29 cellular contexts compared by ENCODE assay signal in genomic region chr19:3216874-3217273, GRCh38. TPM values are rescaled to one million over a fixed set of nuclear protein-coding genes. Genes with fewer than 3 reads are reported as not detected.
"Had no signal": no experiment of that assay in that cellular context is flagged by ENCODE, and none has a peak within 500 bp of the region (broad histone marks: within the 10 kb centered on the region; RNA-seq: fewer than 3 reads in every experiment).

No MANE protein-coding gene starts in this region.

- ATAC-seq: activated CD8-positive, alpha-beta T cell treated with anti-CD3 and anti-CD28 coated beads for 36 hours; activated T-cell treated with anti-CD3 and anti-CD28 coated beads, Interleukin-2, amount 50 U/mL, for 72 hours; Right ventricle myocardium inferior; T-cell had no signal

- H3K27ac Mint-ChIP-seq: activated CD8-positive, alpha-beta T cell treated with anti-CD3 and anti-CD28 coated beads for 36 hours; activated naive CD4-positive, alpha-beta T cell treated with anti-CD3 and anti-CD28 coated beads, Interleukin-2, amount 10 ng/mL, durations not matched to agents 7 days and 5 days; activated naive CD8-positive, alpha-beta T cell treated with anti-CD3 and anti-CD28 coated beads, Interleukin-2, amount 10 ng/mL, durations not matched to agents 7 days and 5 days; activated T-cell treated with anti-CD3 and anti-CD28 coated beads, Interleukin-2, amount 50 U/mL, for 72 hours; activated T-helper 2 cell treated with anti-CD3 and anti-CD28 coated beads, Interferon-gamma antibody, Interleukin-2, Interleukin-4, amounts not matched to agents 10 μg/mL and 5 μg/mL and 100 μg/mL, durations not matched to agents 14 hours and 24 hours and 36 hours; T-cell had no signal

- H3K27ac ChIP-seq: adrenal gland, SK-N-MC had no signal

- FAIRE-seq: TTC549 had no signal

- H3K9me3 ChIP-seq: adrenal gland had no signal

- H3K27me3 Mint-ChIP-seq: activated CD8-positive, alpha-beta T cell treated with anti-CD3 and anti-CD28 coated beads for 36 hours; central memory CD8-positive, alpha-beta T cell; T-cell had no signal

- H3K27me3 ChIP-seq: adrenal gland had no signal

- H3K4me3 ChIP-seq: adrenal gland, SK-N-MC had no signal

- H3K4me3 Mint-ChIP-seq: activated CD8-positive, alpha-beta T cell treated with anti-CD3 and anti-CD28 coated beads for 36 hours; activated naive CD4-positive, alpha-beta T cell treated with anti-CD3 and anti-CD28 coated beads, Interleukin-2, amount 10 ng/mL, durations not matched to agents 7 days and 5 days; activated naive CD8-positive, alpha-beta T cell treated with anti-CD3 and anti-CD28 coated beads, Interleukin-2, amount 10 ng/mL, durations not matched to agents 7 days and 5 days; activated T-cell treated with anti-CD3 and anti-CD28 coated beads, Interleukin-2, amount 50 U/mL, for 72 hours; central memory CD8-positive, alpha-beta T cell; T-cell had no signal

- H3K36me3 Mint-ChIP-seq: activated naive CD4-positive, alpha-beta T cell treated with anti-CD3 and anti-CD28 coated beads, Interleukin-2, amount 10 ng/mL, durations not matched to agents 7 days and 5 days; activated naive CD8-positive, alpha-beta T cell treated with anti-CD3 and anti-CD28 coated beads, Interleukin-2, amount 10 ng/mL, durations not matched to agents 7 days and 5 days; T-cell had no signal

- H3K36me3 ChIP-seq: adrenal gland had no signal

- H3K4me1 Mint-ChIP-seq: activated naive CD4-positive, alpha-beta T cell treated with anti-CD3 and anti-CD28 coated beads, Interleukin-2, amount 10 ng/mL, durations not matched to agents 7 days and 5 days; central memory CD8-positive, alpha-beta T cell; T-cell had no signal

- DNase-seq: activated CD4-positive, alpha-beta T cell treated with anti-CD3 and anti-CD28 coated beads, Interleukin-2, amount 50 U/mL, for 1 hour; activated CD4-positive, CD25-positive, alpha-beta regulatory T cell; activated CD8-positive, alpha-beta memory T cell treated with anti-CD3 and anti-CD28 coated beads, Interleukin-2, amount 50 U/mL, for 4 hours; activated CD8-positive, alpha-beta T cell treated with anti-CD3 and anti-CD28 coated beads for 36 hours; activated gamma-delta T cell treated with Interleukin-2 at 50 U/mL for 16 hours; activated naive CD4-positive, alpha-beta T cell treated with anti-CD3 and anti-CD28 coated beads, Interleukin-2, amount 10 ng/mL, durations not matched to agents 7 days and 5 days; activated naive CD8-positive, alpha-beta T cell treated with anti-CD3 and anti-CD28 coated beads, Interleukin-2, amount 10 ng/mL, durations not matched to agents 7 days and 5 days; activated T-cell treated with anti-CD3 and anti-CD28 coated beads, Interleukin-2, amount 50 U/mL, for 72 hours; adrenal gland; anterior cingulate cortex; Kasumi-1; KBM-7; NCI-H1092; NCI-H1417; NCI-H1930; NCI-H2171; NCI-H2227 treated with DMSO at 0.1 percent for 48 hours; NCI-H446 treated with DMSO at 0.1 percent for 48 hours; NCI-H526 treated with DMSO at 0.1 percent for 48 hours; NCI-H82; T-cell; T-helper 2 cell; T1000 had no signal

- H3K4me1 ChIP-seq: adrenal gland had no signal

- H3K9me3 Mint-ChIP-seq: activated CD8-positive, alpha-beta T cell treated with anti-CD3 and anti-CD28 coated beads for 36 hours; activated naive CD4-positive, alpha-beta T cell treated with anti-CD3 and anti-CD28 coated beads, Interleukin-2, amount 10 ng/mL, durations not matched to agents 7 days and 5 days; activated naive CD8-positive, alpha-beta T cell treated with anti-CD3 and anti-CD28 coated beads, Interleukin-2, amount 10 ng/mL, durations not matched to agents 7 days and 5 days; activated T-cell treated with anti-CD3 and anti-CD28 coated beads, Interleukin-2, amount 50 U/mL, for 72 hours; activated T-helper 2 cell treated with anti-CD3 and anti-CD28 coated beads, Interferon-gamma antibody, Interleukin-2, Interleukin-4, amounts not matched to agents 10 μg/mL and 5 μg/mL and 100 μg/mL, durations not matched to agents 14 hours and 24 hours and 36 hours; central memory CD8-positive, alpha-beta T cell; T-cell had no signal

RNA-seq across cellular contexts. Expression of gene CELF5, which starts 7.6 kb away (rescaled TPM):
- total RNA-seq: Right ventricle myocardium inferior, RPMI7951 had no signal

RNA-seq across cellular contexts. Expression of gene S1PR4, which starts 38.3 kb away (rescaled TPM):
- total RNA-seq: RPMI7951 had no signal
